Comparison of ENCODE assay signal across 31 cellular contexts in genomic region chr12:84920331-84920730, GRCh38. TPM values are rescaled to one million over a fixed set of nuclear protein-coding genes. Genes with fewer than 3 reads are reported as not detected.
DNase-seq lines count a peak whose midpoint lies in the region; ATAC-seq, FAIRE-seq and TF ChIP-seq lines count a peak whose summit lies in the region.
"Had no signal": no experiment of that assay in that cellular context is flagged by ENCODE, and none has a peak within 500 bp of the region (broad histone marks: within the 10 kb centered on the region; RNA-seq: fewer than 3 reads in every experiment).

No MANE protein-coding gene starts in this region.

- FAIRE-seq in bronchial epithelial cell (lab: Jason Lieb, UNC), result peak; percentile 84
- FAIRE-seq: G401.6 had no signal

- H3K36me3 ChIP-seq in bronchial epithelial cell (ENCODE audit: control insufficient read depth, insufficient read depth, low read length), result no peaks in the 10 kb centered on the region
- H3K36me3 ChIP-seq: adrenal gland, BE2C, left ventricle myocardium inferior, neural progenitor cell, SJSA1, transverse colon had no signal

- DNase-seq in COLO829 (ENCODE audit: low spot score) (peak; percentile 5), NCI-H226 (peak; percentile 89), bronchial epithelial cell (ENCODE audit: low read depth) (peak; percentile 92), islet precursor cell (peak; percentile 72)
- no peak for DNase-seq in stimulated activated CD4-positive, alpha-beta T cell treated with anti-CD3 and anti-CD28 coated beads, Interleukin-2, amount 100 ng/mL, for 24 hours
- no peak for DNase-seq in activated CD4-positive, CD25-positive, alpha-beta regulatory T cell treated with anti-CD3 and anti-CD28 coated beads, Interleukin-2, amount 50 U/mL, for 72 hours
- no peak for DNase-seq in activated naive CD4-positive, alpha-beta T cell treated with anti-CD3 and anti-CD28 coated beads, Interleukin-2, amount 50 U/mL, for 16 hours
- DNase-seq: activated CD4-positive, alpha-beta T cell treated with anti-CD3 and anti-CD28 coated beads, Interleukin-2, amount 50 U/mL, for 48 hours; activated naive CD4-positive, alpha-beta T cell treated with anti-CD3 and anti-CD28 coated beads for 36 hours; activated T-cell treated with anti-CD3 and anti-CD28 coated beads, Interleukin-2, amount 50 U/mL, for 72 hours; adrenal gland; BE2C; Caco-2; DMS53; glutamatergic neuron; H9; Kasumi-1; left ventricle myocardium inferior; mesendoderm; MV-4-11; NCI-H146; NCI-H2107; stimulated activated CD4-positive, alpha-beta T cell treated with anti-CD3 and anti-CD28 coated beads, Interleukin-4, amount 100 ng/mL, for 4 hours; T-helper 1 cell; transverse colon had no signal

- ATAC-seq in GM18858 (IDR thresholded peaks at IDR 0.05; ENCODE audit: unreplicated experiment), result no peak
- ATAC-seq: activated CD4-positive, CD25-positive, alpha-beta regulatory T cell treated with anti-CD3 and anti-CD28 coated beads, Interleukin-2, amount 50 U/mL, for 24 hours; activated T-cell treated with anti-CD3 and anti-CD28 coated beads, Interleukin-2, amount 50 U/mL, for 72 hours; sciatic nerve had no signal

- no peak overlapping the region for H3K4me3 ChIP-seq in bronchial epithelial cell (ENCODE audit: low read depth, low read length)
- H3K4me3 ChIP-seq: adrenal gland, left ventricle myocardium inferior, neural progenitor cell, SJSA1, transverse colon had no signal

- no peaks in the 10 kb centered on the region for H3K27me3 ChIP-seq in bronchial epithelial cell (ENCODE audit: control insufficient read depth, insufficient read depth, low read length)
- H3K27me3 ChIP-seq: adrenal gland, SJSA1, transverse colon had no signal

- no peak for TF ChIP-seq CTCF in bronchial epithelial cell (IDR thresholded peaks at IDR 0.05; ENCODE audit: insufficient read depth, low read length, severe bottlenecking)

RNA-seq across cellular contexts. Expression of gene SLC6A15, which starts 7.7 kb away (rescaled TPM):
- 22.9 and 65.0 TPM in 2 replicates for total RNA-seq in bronchial epithelial cell
- total RNA-seq: Caco-2, left ventricle myocardium inferior had no signal

Comparison
In these comparisons a context has a peak if more than half of its experiments do, and no peak if none do; other contexts are left out.
1. DNase-seq: peak in COLO829 (single experiment), NCI-H226 (single experiment), bronchial epithelial cell (single experiment) and islet precursor cell (single experiment); none in stimulated activated CD4-positive, alpha-beta T cell treated with anti-CD3 and anti-CD28 coated beads, Interleukin-2, amount 100 ng/mL, for 24 hours (0 of 2), activated CD4-positive, CD25-positive, alpha-beta regulatory T cell treated with anti-CD3 and anti-CD28 coated beads, Interleukin-2, amount 50 U/mL, for 72 hours (single experiment) and activated naive CD4-positive, alpha-beta T cell treated with anti-CD3 and anti-CD28 coated beads, Interleukin-2, amount 50 U/mL, for 16 hours (single experiment).